Comparison of ENCODE assay signal across 9 cellular contexts in genomic region chr11:94731921-94732601, GRCh38. TPM values are rescaled to one million over a fixed set of nuclear protein-coding genes. Genes with fewer than 3 reads are reported as not detected.
A peak's percentile ranks its signal among the peaks of the same experiment; 100 is the strongest.
DNase-seq lines count a peak whose midpoint lies in the region; ATAC-seq and TF ChIP-seq lines count a peak whose summit lies in the region.
"Had no signal": no experiment of that assay in that cellular context is flagged by ENCODE, and none has a peak within 500 bp of the region (broad histone marks: within the 10 kb centered on the region; RNA-seq: fewer than 3 reads in every experiment).

No MANE protein-coding gene starts in this region.

- H3K9me3 ChIP-seq in SK-N-SH: no peaks in the 10 kb centered on the region

- ATAC-seq in HG03354 (IDR thresholded peaks at IDR 0.05; ENCODE audit: poor library complexity, severe bottlenecking, unreplicated experiment): no peak
- no peak for ATAC-seq in HG02642 (IDR thresholded peaks at IDR 0.05; ENCODE audit: poor library complexity, unreplicated experiment)
- ATAC-seq: activated CD4-positive, alpha-beta T cell treated with anti-CD3 and anti-CD28 coated beads for 36 hours had no signal

- H3K4me1 ChIP-seq in SK-N-SH (ENCODE audit: control insufficient read depth in 1 of 2, insufficient read depth in 2 of 2, low read depth in 1 of 2, low read length in 1 of 2): peaks cover 20 to 36% of the 10 kb centered on the region in 2 experiments; a peak in 3 of 4 replicates

- no peaks in the 10 kb centered on the region for H3K27me3 ChIP-seq in SK-N-SH (ENCODE audit: insufficient read depth)

- no peak for TF ChIP-seq CTCF in SK-N-SH (IDR thresholded peaks at IDR 0.05)
- TF ChIP-seq CTCF in GM10266 (IDR thresholded peaks at IDR 0.05; ENCODE audit: control insufficient read depth, insufficient read depth, low read depth, missing control alignments): no peak

- TF ChIP-seq EP300 in SK-N-SH (IDR thresholded peaks at IDR 0.05; ENCODE audit: borderline replicate concordance in 1 of 2, low read depth in 1 of 2, low read length in 1 of 2): peak in 1 of 2 experiments; percentile 71; a peak in 1 of 4 replicates

- TF ChIP-seq RAD21 in SK-N-SH (IDR thresholded peaks at IDR 0.05; ENCODE audit: low read length): no peak

- WGBS in SK-N-SH (ENCODE audit: low lambda C conversion rate): 50% methylated on average over 3 of the region's 3 CpGs

- no peaks in the 10 kb centered on the region for H4K20me1 ChIP-seq in SK-N-SH (ENCODE audit: insufficient read depth)

- peak overlapping the region; percentile 36; the same call in 1 of the 2 replicates for H3K4me2 ChIP-seq in SK-N-SH

- H3K27ac ChIP-seq in SK-N-SH (ENCODE audit: low read depth in 2 of 2, low read length in 1 of 2): peak overlapping the region; percentile 44 to 85

- CTCF ChIA-PET in SK-N-SH (lab: Yijun Ruan, JAX): interaction anchor here (0.8 to 4.3 kb wide), 8 partner anchors 9 to 335 kb away, joined by 3 to 26 read pairs (median 5); partner anchors contain the start of gene SRSF8

- no peaks in the 10 kb centered on the region for H3K79me2 ChIP-seq in SK-N-SH (ENCODE audit: insufficient read depth)

- H3K9me2 ChIP-seq in SK-N-SH: no peaks in the 10 kb centered on the region

- no peak overlapping the region for H2AFZ ChIP-seq in SK-N-SH (ENCODE audit: low read depth)

- DNase-seq in H4 (ENCODE audit: low spot score): peak; percentile 50
- DNase-seq in SK-N-SH: peak; percentile 49
- DNase-seq in fibroblast of the conjunctiva (ENCODE audit: low read depth): peak; percentile 44
- DNase-seq in skeletal muscle cell (ENCODE audit: low read depth): peak; percentile 73
- DNase-seq in GM10266 (ENCODE audit: extremely low spot score): no peak
- no peak for DNase-seq in NOMO-1 (lab: John Stamatoyannopoulos, UW; ENCODE audit: unreplicated experiment in 2 of 2)
- DNase-seq: activated CD4-positive, alpha-beta T cell treated with anti-CD3 and anti-CD28 coated beads for 36 hours had no signal

- H3F3A ChIP-seq in SK-N-SH (replicated peaks; ENCODE audit: insufficient read depth): peaks cover 3% of the 10 kb centered on the region

- no peak overlapping the region for H3K4me3 ChIP-seq in SK-N-SH (ENCODE audit: low read depth in 2 of 2, low read length in 1 of 2)
- no peak overlapping the region for H3K4me3 ChIP-seq in skeletal muscle cell (ENCODE audit: low read depth, low read length)

- H3K9ac ChIP-seq in SK-N-SH: no peak overlapping the region; the same call in 1 of the 2 replicates

- POLR2A ChIA-PET in SK-N-SH (lab: Yijun Ruan, JAX): no interaction called here

- no peaks in the 10 kb centered on the region for H3K36me3 ChIP-seq in SK-N-SH (replicated peaks in 1 of 2; ENCODE audit: control insufficient read depth in 1 of 2, insufficient read depth in 2 of 2, low read length in 1 of 2)

TF ChIP-seq in SK-N-SH, 30 proteins besides CTCF, POLR2A, EP300 and RAD21 (continues in another document):
- 0 out of 2 replicates have a peak, but pooled peaks have one; percentile 23 for TF ChIP-seq RCOR1 (IDR thresholded peaks at IDR 0.05; ENCODE audit: low read length)
- TF ChIP-seq TCF12 (IDR thresholded peaks at IDR 0.05): peak; percentile 72
- TF ChIP-seq PBX3 (IDR thresholded peaks at IDR 0.05): no peak
- TF ChIP-seq ELF1 (IDR thresholded peaks at IDR 0.05): no peak
- no peak for TF ChIP-seq FOXM1 (IDR thresholded peaks at IDR 0.05; ENCODE audit: low read depth)
- TF ChIP-seq EZH2phosphoT487 (IDR thresholded peaks at IDR 0.05; ENCODE audit: borderline replicate concordance, low read depth): no peak
- 0 out of 2 replicates have a peak, but pooled peaks have one; percentile 7 for TF ChIP-seq REST (IDR thresholded peaks at IDR 0.05; ENCODE audit: low read depth, low read length)
- no peak for TF ChIP-seq RXRA (IDR thresholded peaks at IDR 0.05; ENCODE audit: borderline replicate concordance, low read depth)
- no peak for TF ChIP-seq USF2 (IDR thresholded peaks at IDR 0.05; ENCODE audit: borderline replicate concordance, low read depth, low read length)
- TF ChIP-seq FOSL2 (IDR thresholded peaks at IDR 0.05; ENCODE audit: borderline replicate concordance, low read depth): peak; percentile 53; the same call in 1 of the 2 replicates
- TF ChIP-seq SMC3 (IDR thresholded peaks at IDR 0.05; ENCODE audit: low read depth, low read length): no peak
- no peak for TF ChIP-seq NFIC (IDR thresholded peaks at IDR 0.05; ENCODE audit: borderline replicate concordance)
- TF ChIP-seq ZBTB33 (IDR thresholded peaks at IDR 0.05; ENCODE audit: borderline replicate concordance, low read depth): no peak
- TF ChIP-seq POLR2AphosphoS5 (IDR thresholded peaks at IDR 0.05; ENCODE audit: low read depth, low read length): no peak
- 0 out of 2 replicates have a peak, but pooled peaks have one; percentile 27 for TF ChIP-seq JUND (IDR thresholded peaks at IDR 0.05)
- no peak for TF ChIP-seq GABPA (IDR thresholded peaks at IDR 0.05; ENCODE audit: low read depth)
- peak; percentile 34; the same call in 1 of the 2 replicates for TF ChIP-seq GATA2 (CRISPR knock-in tag; IDR thresholded peaks at IDR 0.05)
- peak; percentile 58 for TF ChIP-seq FOXJ3 (CRISPR knock-in tag; IDR thresholded peaks at IDR 0.05)
- no peak for TF ChIP-seq RFX5 (IDR thresholded peaks at IDR 0.05; ENCODE audit: low read length)
- TF ChIP-seq MAX (IDR thresholded peaks at IDR 0.05; ENCODE audit: low read depth): no peak
- TF ChIP-seq CHD2 (IDR thresholded peaks at IDR 0.05; ENCODE audit: low read length, partially characterized antibody): peak; percentile 27

RNA-seq across cellular contexts. Expression of gene AMOTL1, which starts 36.1 kb away (rescaled TPM):
- 1.5 and 2.6 TPM in 2 replicates for total RNA-seq in H4 (2014; rRNA removed; shearing (Covaris generic))
- 10.7 and 11.7 TPM in 2 replicates for polyA plus RNA-seq in SK-N-SH (2012; rRNA removed)
- 8.5 and 11.1 TPM in 2 replicates for polyA plus RNA-seq in SK-N-SH (2012; cell fraction: cytosol; rRNA removed)
- 8.1 and 12.3 TPM in 2 replicates for polyA plus RNA-seq in SK-N-SH (2012; cell fraction: nucleus; rRNA removed)

Comparison
In these comparisons a context has a peak if more than half of its experiments do, and no peak if none do; other contexts are left out.
1. DNase-seq: peak in H4 (single experiment), SK-N-SH (single experiment), fibroblast of the conjunctiva (single experiment) and skeletal muscle cell (single experiment); none in GM10266 (single experiment) and NOMO-1 (0 of 2).